Comparison of ENCODE assay signal across 11 cellular contexts in the genomic region with DNA sequence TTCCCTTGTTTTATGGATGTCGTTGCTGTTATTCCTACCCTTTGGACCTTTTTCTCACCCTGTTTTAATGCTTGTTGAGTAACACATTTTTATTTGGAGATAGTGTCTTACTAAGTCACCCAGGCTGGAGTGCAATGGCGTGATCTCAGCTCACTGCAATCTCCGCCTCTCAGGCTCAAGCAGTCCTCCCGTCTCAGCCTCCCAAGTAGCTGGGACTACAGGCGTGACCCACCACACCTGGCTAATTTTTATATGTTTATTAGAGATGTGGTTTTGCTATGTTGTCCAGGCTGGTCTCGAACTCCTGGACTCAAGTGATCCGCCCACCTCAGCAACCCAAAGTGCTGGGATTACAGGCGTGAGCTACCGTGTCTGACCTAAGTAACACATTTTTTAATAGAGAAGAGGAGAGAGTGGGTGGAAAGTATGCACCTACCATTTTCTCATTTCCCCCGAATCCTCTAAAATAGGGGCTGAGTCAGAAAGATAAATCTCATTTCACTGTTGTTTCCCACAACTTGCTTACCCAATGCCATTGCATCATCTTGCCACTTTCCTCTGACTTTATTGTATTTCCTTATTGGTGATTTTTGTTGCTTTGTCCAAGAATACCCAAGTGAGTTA. TPM values are rescaled to one million over a fixed set of nuclear protein-coding genes. Genes with fewer than 3 reads are reported as not detected.
A peak's percentile ranks its signal among the peaks of the same experiment; 100 is the strongest.
DNase-seq lines count a peak whose midpoint lies in the region; ATAC-seq and TF ChIP-seq lines count a peak whose summit lies in the region.
"Had no signal": no experiment of that assay in that cellular context is flagged by ENCODE, and none has a peak within 500 bp of the region (broad histone marks: within the 10 kb centered on the region; RNA-seq: fewer than 3 reads in every experiment).

No MANE protein-coding gene starts in this region.

- 81 to 86% (median 85%) methylated on average over 10 of the region's 10 CpGs for WGBS in spleen, 5 donors

- peak overlapping the region; percentile 41 for H3K27ac Mint-ChIP-seq in T-helper 1 cell treated with Interleukin-12 subunit alpha and Interleukin-12 subunit beta and Interleukin-4 antibody, amounts not matched to agents 30 μg/mL and 1 μg/mL, for 36 hours

- H3K4me3 ChIP-seq in foreskin fibroblast (ENCODE audit: low read depth in 1 of 2, low read length in 2 of 2) = no peak overlapping the region
- H3K4me3 ChIP-seq in spleen = no peak overlapping the region

- peak overlapping the region in 1 of 8 donors; percentile 30 for H3K27ac ChIP-seq in spleen

- ATAC-seq in activated CD4-positive, CD25-positive, alpha-beta regulatory T cell treated with anti-CD3 and anti-CD28 coated beads, Interleukin-2, amount 50 U/mL, for 24 hours = peak; percentile 38 to 41
- ATAC-seq: HCT116 had no signal

- intact Hi-C loops in spleen (cut with DNase I; ENCODE audit: low total_unique reads) = no loop called here

- H3K27me3 Mint-ChIP-seq in T-helper 1 cell treated with Interleukin-12 subunit alpha and Interleukin-12 subunit beta and Interleukin-4 antibody, amounts not matched to agents 30 μg/mL and 1 μg/mL, for 36 hours (ENCODE audit: low read depth) = no peaks in the 10 kb centered on the region

- peaks cover 11% of the 10 kb centered on the region for H3K4me1 Mint-ChIP-seq in T-helper 1 cell treated with Interleukin-12 subunit alpha and Interleukin-12 subunit beta and Interleukin-4 antibody, amounts not matched to agents 30 μg/mL and 1 μg/mL, for 36 hours (ENCODE audit: low read depth)

- H3K36me3 ChIP-seq in spleen = peaks cover 0 to 64% (median 23%) of the 10 kb centered on the region in 6 donors

- H3K9me3 ChIP-seq in spleen = no peaks in the 10 kb centered on the region

- peaks cover 0 to 15% (median 0%) of the 10 kb centered on the region in 6 donors for H3K4me1 ChIP-seq in spleen

- no peak overlapping the region for H3K4me3 Mint-ChIP-seq in T-helper 1 cell treated with Interleukin-12 subunit alpha and Interleukin-12 subunit beta and Interleukin-4 antibody, amounts not matched to agents 30 μg/mL and 1 μg/mL, for 36 hours

- no peaks in the 10 kb centered on the region for H3K27me3 ChIP-seq in spleen (replicated peaks in 1 of 7)

- TF ChIP-seq CTCF in foreskin fibroblast (IDR thresholded peaks at IDR 0.05; ENCODE audit: low read depth, low read length) (no peak), spleen (IDR thresholded peaks at IDR 0.05 in 8 of 11, conservative IDR thresholded peaks at IDR 0.05 in 3 of 11) (no peak)

- peaks cover 14% of the 10 kb centered on the region for H3K36me3 Mint-ChIP-seq in T-helper 1 cell treated with Interleukin-12 subunit alpha and Interleukin-12 subunit beta and Interleukin-4 antibody, amounts not matched to agents 30 μg/mL and 1 μg/mL, for 36 hours (ENCODE audit: low read depth)

- no peak for TF ChIP-seq POLR2A in spleen (IDR thresholded peaks at IDR 0.05)

- DNase-seq in activated CD4-positive, CD25-positive, alpha-beta regulatory T cell treated with anti-CD3 and anti-CD28 coated beads, Interleukin-2, amount 50 U/mL, for 72 hours = no peak
- DNase-seq in GM04504 (ENCODE audit: low read depth) (peak; percentile 9), foreskin fibroblast (peak; percentile 18 to 51), NCI-H748 treated with DMSO at 0.1 percent for 48 hours (lab: John Stamatoyannopoulos, UW) (no peak), spleen (no peak), anterior cingulate cortex (lab: John Stamatoyannopoulos, UW) (no peak)
- DNase-seq: activated CD4-positive, CD25-positive, alpha-beta regulatory T cell; KG1 had no signal

- no peaks in the 10 kb centered on the region for H3K9me3 Mint-ChIP-seq in T-helper 1 cell treated with Interleukin-12 subunit alpha and Interleukin-12 subunit beta and Interleukin-4 antibody, amounts not matched to agents 30 μg/mL and 1 μg/mL, for 36 hours

RNA-seq across cellular contexts. Expression of gene DHX40, which starts 7.0 kb away (rescaled TPM):
- 10 to 100 TPM; 22.0 to 33.5 (median 28.1) TPM for total RNA-seq in spleen
- polyA plus RNA-seq in spleen = 10 to 100 TPM in 1 of 3 donors, 1 to 10 TPM in 2; 9.3 to 10.8 (median 9.4) TPM

RNA-seq across cellular contexts. Expression of gene CLTC, which starts 47.3 kb away (rescaled TPM):
- total RNA-seq in spleen = 100 to 1,000 TPM; 189 to 289 (median 256) TPM
- polyA plus RNA-seq in spleen = 10 to 100 TPM; 47.8 to 73.9 (median 70.1) TPM

Comparison
In these comparisons a context has a peak if more than half of its experiments do, and no peak if none do; other contexts are left out.
1. DNase-seq: peak in GM04504 (single experiment) and foreskin fibroblast (2 of 2); none in activated CD4-positive, CD25-positive, alpha-beta regulatory T cell treated with anti-CD3 and anti-CD28 coated beads, Interleukin-2, amount 50 U/mL, for 72 hours (single experiment), NCI-H748 treated with DMSO at 0.1 percent for 48 hours (single experiment), spleen (single experiment) and anterior cingulate cortex (0 of 58).